ENCODE assay signal across 11 cellular contexts in the genomic region with DNA sequence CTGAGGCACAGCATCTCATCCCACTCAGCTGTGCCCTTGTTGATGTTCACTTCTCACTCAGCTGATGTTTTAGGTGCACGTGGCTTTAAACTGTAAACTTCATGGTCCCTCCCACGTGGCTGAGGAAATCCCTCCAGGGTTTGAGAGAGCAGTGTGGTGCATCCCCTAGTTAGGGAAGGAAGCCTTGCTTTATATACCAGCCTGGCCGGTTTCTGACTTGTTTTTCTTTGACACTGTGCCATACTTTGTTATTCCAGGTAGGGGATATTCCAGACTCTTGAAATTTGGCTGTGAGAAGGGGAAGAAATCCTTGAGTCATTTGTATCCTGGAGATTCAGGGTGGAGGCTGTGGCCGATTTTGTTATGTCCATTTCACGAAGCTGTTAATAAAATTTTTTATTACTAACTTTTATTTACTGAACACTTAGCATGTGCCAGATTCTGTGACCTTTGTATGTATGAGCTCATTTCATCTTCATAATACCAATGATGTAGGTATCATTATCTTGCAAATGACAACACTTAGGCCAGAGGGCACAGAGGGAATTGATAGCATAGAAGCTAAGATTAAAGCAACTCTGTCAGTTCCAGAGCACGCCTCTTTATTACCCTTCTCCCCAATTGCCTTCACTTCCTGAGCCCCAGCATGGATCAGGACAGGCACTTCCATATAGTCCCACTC.
DNase-seq lines count a peak whose midpoint lies in the region; ATAC-seq and TF ChIP-seq lines count a peak whose summit lies in the region.
"Had no signal": no experiment of that assay in that cellular context is flagged by ENCODE, and none has a peak within 500 bp of the region (broad histone marks: within the 10 kb centered on the region; RNA-seq: fewer than 3 reads in every experiment).

No MANE protein-coding gene starts in this region.

- H3K4me1 ChIP-seq in lower lobe of right lung (peaks cover 13% of the 10 kb centered on the region), stomach (peaks cover 0 to 25% (median 7%) of the 10 kb centered on the region in 4 donors)
- H3K4me1 ChIP-seq: psoas muscle, testis had no signal

- no peak for TF ChIP-seq CTCF in GM10266 (IDR thresholded peaks at IDR 0.05; ENCODE audit: control insufficient read depth, insufficient read depth, low read depth, missing control alignments)
- TF ChIP-seq CTCF in lower lobe of right lung (IDR thresholded peaks at IDR 0.05) = no peak
- TF ChIP-seq CTCF in stomach (IDR thresholded peaks at IDR 0.05) = no peak

- intact Hi-C loops in lower lobe of right lung (cut with DNase I) = no loop called here
- intact Hi-C loops in stomach (cut with DNase I; ENCODE audit: low total_unique reads) = no loop called here

- H3K27ac ChIP-seq in lower lobe of right lung (no peak overlapping the region), stomach (no peak overlapping the region)
- H3K27ac ChIP-seq: psoas muscle, testis had no signal

- no peak for TF ChIP-seq POLR2A in stomach (IDR thresholded peaks at IDR 0.05)

- 16 to 26% (median 21%) methylated on average over 5 to 6 of the region's 6 CpGs for WGBS in stomach, 5 donors

- in situ Hi-C loops in T47D (cut with HindIII; ENCODE audit: low pct_unique_long_range_greater_than_20kb, low sequenced_read_pairs) = no loop called here

- DNase-seq in GM10266 (ENCODE audit: extremely low spot score) (peak; percentile 16), T47D (ENCODE audit: low read depth in 1 of 2, low spot score in 1 of 2) (peak; percentile 8 to 33), lower lobe of right lung (no peak), stomach (no peak), inferior parietal cortex (ENCODE audit: extremely low spot score) (no peak), mesenteric fat pad (ENCODE audit: low spot score) (no peak), SK-N-DZ (ENCODE audit: low spot score) (no peak)
- DNase-seq: activated CD4-positive, alpha-beta memory T cell treated with anti-CD3 and anti-CD28 coated beads for 36 hours; psoas muscle; testis had no signal

- H3K27me3 ChIP-seq in lower lobe of right lung (ENCODE audit: low read depth) (no peaks in the 10 kb centered on the region), stomach (no peaks in the 10 kb centered on the region)
- H3K27me3 ChIP-seq: testis had no signal

- no peaks in the 10 kb centered on the region for H3K9me3 ChIP-seq in lower lobe of right lung
- peaks cover 0 to 4% (median 0%) of the 10 kb centered on the region in 4 donors for H3K9me3 ChIP-seq in stomach
- H3K9me3 ChIP-seq: psoas muscle, testis had no signal

- no peak overlapping the region for H3K4me3 ChIP-seq in lower lobe of right lung
- H3K4me3 ChIP-seq in stomach = no peak overlapping the region
- H3K4me3 ChIP-seq: psoas muscle, testis had no signal

- no peak for TF ChIP-seq EP300 in stomach (IDR thresholded peaks at IDR 0.05)

- H3K36me3 ChIP-seq in lower lobe of right lung = peaks cover 4% of the 10 kb centered on the region
- peaks cover 0 to 21% (median 18%) of the 10 kb centered on the region in 4 donors for H3K36me3 ChIP-seq in stomach

- peak; percentile 50 for ATAC-seq in HG02885 (IDR thresholded peaks at IDR 0.05; ENCODE audit: poor library complexity, unreplicated experiment)
- ATAC-seq in lower lobe of right lung = peak; percentile 69 to 72
- ATAC-seq: psoas muscle had no signal

Comparison
In these comparisons a context has a peak if more than half of its experiments do, and no peak if none do; other contexts are left out.
1. DNase-seq: peak in GM10266 (single experiment) and T47D (2 of 2); none in lower lobe of right lung (single experiment), stomach (single experiment), inferior parietal cortex (single experiment), mesenteric fat pad (single experiment) and SK-N-DZ (single experiment).